8 cellular contexts compared by ENCODE assay signal in genomic region chr13:33284916-33285315, GRCh38. TPM values are rescaled to one million over a fixed set of nuclear protein-coding genes. Genes with fewer than 3 reads are reported as not detected.
A peak's percentile ranks its signal among the peaks of the same experiment; 100 is the strongest.
DNase-seq lines count a peak whose midpoint lies in the region; ATAC-seq and FAIRE-seq lines count a peak whose summit lies in the region.

No MANE protein-coding gene starts in this region.

- intact Hi-C loops in Right ventricle myocardium superior (cut with DNase I) (loop anchor here (10.0 kb wide), 2 partner anchors 50 to 260 kb away; no protein-coding TSS in a partner anchor), cardiac septum (cut with DNase I) (loop anchor here (1.0 to 2.0 kb wide), 2 partner anchors 56 to 257 kb away; no protein-coding TSS in a partner anchor)

- H3K9me3 ChIP-seq in neuron (ENCODE audit: low read length): no peaks in the 10 kb centered on the region

- peak overlapping the region; percentile 47 for H2AFZ ChIP-seq in neuron (ENCODE audit: low read depth, low read length)

- H3K4me1 ChIP-seq in neuron (ENCODE audit: insufficient read depth, low read length): peaks cover 11% of the 10 kb centered on the region

- FAIRE-seq in RCC 7860 (lab: Jason Lieb, UNC): no peak

- H3K4me3 ChIP-seq in neuron (ENCODE audit: low read length): peak overlapping the region; percentile 56

- DNase-seq in Right ventricle myocardium superior (no peak), cardiac septum (ENCODE audit: low spot score) (no peak), RCC 7860 (ENCODE audit: low spot score) (peak; percentile 39), fibroblast of gingiva (ENCODE audit: low read depth) (peak; percentile 15), activated gamma-delta T cell treated with Interleukin-2 at 50 U/mL for 16 hours (no peak)

- H3K27me3 ChIP-seq in neuron (ENCODE audit: insufficient read depth, low read length): no peaks in the 10 kb centered on the region

- no peaks in the 10 kb centered on the region for H3K36me3 ChIP-seq in neuron (ENCODE audit: insufficient read depth, low read length)

- ATAC-seq in Right ventricle myocardium superior (ENCODE audit: poor library complexity) (peak; percentile 35), GM19328 (IDR thresholded peaks at IDR 0.05; ENCODE audit: unreplicated experiment) (no peak), HG03457 (IDR thresholded peaks at IDR 0.05; ENCODE audit: unreplicated experiment) (no peak)

RNA-seq across cellular contexts. Expression of gene STARD13, which starts 0.6 kb away (rescaled TPM):
- total RNA-seq in Right ventricle myocardium superior (36.4 TPM), cardiac septum (26.9 TPM)

Comparison
In these comparisons a context has a peak if more than half of its experiments do, and no peak if none do; other contexts are left out.
1. DNase-seq: peak in RCC 7860 (single experiment) and fibroblast of gingiva (single experiment); none in Right ventricle myocardium superior (single experiment), cardiac septum (single experiment) and activated gamma-delta T cell treated with Interleukin-2 at 50 U/mL for 16 hours (single experiment).